ENCODE assay signal across 9 cellular contexts in the genomic region with DNA sequence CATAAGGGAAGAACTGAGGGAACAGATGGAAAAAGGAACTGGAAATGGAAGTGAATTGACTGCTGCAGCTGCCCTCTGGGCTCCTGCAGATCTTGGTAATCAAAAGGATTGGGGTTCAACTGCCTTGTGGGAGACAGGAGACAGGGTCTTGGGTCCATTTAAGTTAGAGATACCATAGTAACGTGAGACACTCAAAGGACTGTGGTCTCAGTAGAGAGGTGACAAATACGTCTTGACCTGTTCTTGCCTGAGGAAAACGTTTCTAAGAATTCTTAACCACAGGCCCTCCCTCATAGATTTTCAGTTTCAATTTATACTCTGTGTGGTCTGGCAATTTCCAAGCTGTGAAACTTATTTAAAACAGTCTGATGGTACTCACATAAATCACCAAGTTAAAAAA.
DNase-seq lines count a peak whose midpoint lies in the region; ATAC-seq and TF ChIP-seq lines count a peak whose summit lies in the region.
"Had no signal": no experiment of that assay in that cellular context is flagged by ENCODE, and none has a peak within 500 bp of the region (broad histone marks: within the 10 kb centered on the region; RNA-seq: fewer than 3 reads in every experiment).

No MANE protein-coding gene starts in this region.

- TF ChIP-seq EP300 in esophagus muscularis mucosa (IDR thresholded peaks at IDR 0.05), result no peak

- intact Hi-C loops in esophagus muscularis mucosa (cut with DNase I), result no loop called here

- no peaks in the 10 kb centered on the region for H3K79me2 ChIP-seq in osteoblast (ENCODE audit: insufficient read depth, low read length)

- no peaks in the 10 kb centered on the region for H3K9me3 ChIP-seq in CD4-positive, CD25-positive, alpha-beta regulatory T cell (ENCODE audit: control insufficient read depth in 2 of 2, low read length in 2 of 2)
- no peaks in the 10 kb centered on the region for H3K9me3 ChIP-seq in esophagus muscularis mucosa
- H3K9me3 ChIP-seq in osteoblast (ENCODE audit: low read depth, low read length), result no peaks in the 10 kb centered on the region

- TF ChIP-seq POLR2A in esophagus muscularis mucosa (IDR thresholded peaks at IDR 0.05; ENCODE audit: low read depth), result no peak

- no peaks in the 10 kb centered on the region for H3K27me3 ChIP-seq in CD4-positive, CD25-positive, alpha-beta regulatory T cell (ENCODE audit: control insufficient read depth, insufficient read depth, low read length)
- no peaks in the 10 kb centered on the region for H3K27me3 ChIP-seq in esophagus muscularis mucosa
- no peaks in the 10 kb centered on the region for H3K27me3 ChIP-seq in osteoblast (ENCODE audit: insufficient read depth, low read length)

- DNase-seq in CD4-positive, CD25-positive, alpha-beta regulatory T cell, result peak in 2 of 3 donors; percentile 17 to 91
- peak; percentile 27 for DNase-seq in activated naive CD4-positive, alpha-beta T cell treated with anti-CD3 and anti-CD28 coated beads, Interleukin-2, amount 10 ng/mL, durations not matched to agents 7 days and 5 days
- DNase-seq in esophagus muscularis mucosa (ENCODE audit: extremely low spot score), result no peak
- DNase-seq in globus pallidus (ENCODE audit: low spot score), result no peak
- no peak for DNase-seq in UCSD-AML1 (lab: John Stamatoyannopoulos, UW; ENCODE audit: unreplicated experiment)
- no peak for DNase-seq in osteoblast (ENCODE audit: insufficient read length, low spot score, missing footprints)

- no peaks in the 10 kb centered on the region for H3K36me3 ChIP-seq in CD4-positive, CD25-positive, alpha-beta regulatory T cell (ENCODE audit: control insufficient read depth, insufficient read depth, low read length)
- H3K36me3 ChIP-seq in esophagus muscularis mucosa (peaks cover 0 to 7% (median 2%) of the 10 kb centered on the region in 4 donors), osteoblast (ENCODE audit: insufficient read depth, low read length) (no peaks in the 10 kb centered on the region)

- H3K27me3 Mint-ChIP-seq in CD4-positive, CD25-positive, alpha-beta regulatory T cell, result no peaks in the 10 kb centered on the region
- H3K27me3 Mint-ChIP-seq in activated naive CD4-positive, alpha-beta T cell treated with anti-CD3 and anti-CD28 coated beads, Interleukin-2, amount 10 ng/mL, durations not matched to agents 7 days and 5 days, result no peaks in the 10 kb centered on the region

- no peak overlapping the region for H2AFZ ChIP-seq in osteoblast (ENCODE audit: low read length)

- CTCF ChIA-PET in activated naive CD4-positive, alpha-beta T cell treated with anti-CD3 and anti-CD28 coated beads, Interleukin-2, amount 10 ng/mL, durations not matched to agents 7 days and 5 days (lab: Charles Lee), result interaction anchor here (1.0 to 3.3 kb wide), 4 partner anchors 41 to 352 kb away, joined by 5 to 25 read pairs (median 6); no protein-coding TSS in a partner anchor

- WGBS in esophagus muscularis mucosa, result 78% methylated on average over 3 of the region's 3 CpGs

- no peak overlapping the region for H3K4me2 ChIP-seq in osteoblast (ENCODE audit: insufficient read depth, low read length)

- H3K27ac ChIP-seq in CD4-positive, CD25-positive, alpha-beta regulatory T cell (ENCODE audit: insufficient read depth, low read length, poor library complexity, severe bottlenecking), result peak overlapping the region; percentile 72
- H3K27ac ChIP-seq in esophagus muscularis mucosa (replicated peaks in 1 of 4), result no peak overlapping the region
- H3K27ac ChIP-seq in osteoblast (ENCODE audit: low read depth, low read length), result no peak overlapping the region

- TF ChIP-seq CTCF in esophagus muscularis mucosa (IDR thresholded peaks at IDR 0.05) (no peak), osteoblast (IDR thresholded peaks at IDR 0.05; ENCODE audit: extremely low read depth, low read depth, low read length) (no peak)

- H3K27ac Mint-ChIP-seq in CD4-positive, CD25-positive, alpha-beta regulatory T cell, result peak overlapping the region; percentile 87 to 97 (median 91)
- H3K27ac Mint-ChIP-seq in activated naive CD4-positive, alpha-beta T cell treated with anti-CD3 and anti-CD28 coated beads, Interleukin-2, amount 10 ng/mL, durations not matched to agents 7 days and 5 days, result peak overlapping the region; percentile 93

- H4K20me1 ChIP-seq in osteoblast (ENCODE audit: insufficient read depth, low read length), result no peaks in the 10 kb centered on the region

- peaks cover 0 to 4% (median 0%) of the 10 kb centered on the region in 7 donors for H3K9me3 Mint-ChIP-seq in CD4-positive, CD25-positive, alpha-beta regulatory T cell
- peaks cover 8% of the 10 kb centered on the region for H3K9me3 Mint-ChIP-seq in activated naive CD4-positive, alpha-beta T cell treated with anti-CD3 and anti-CD28 coated beads, Interleukin-2, amount 10 ng/mL, durations not matched to agents 7 days and 5 days

- peak overlapping the region; percentile 60 for H3K4me3 ChIP-seq in CD4-positive, CD25-positive, alpha-beta regulatory T cell (ENCODE audit: low read depth, low read length)
- H3K4me3 ChIP-seq in esophagus muscularis mucosa (no peak overlapping the region), osteoblast (ENCODE audit: insufficient read depth, low read length) (no peak overlapping the region)
- H3K4me3 ChIP-seq: lung had no signal

- H3K36me3 Mint-ChIP-seq in CD4-positive, CD25-positive, alpha-beta regulatory T cell, result peaks cover 34% of the 10 kb centered on the region
- H3K36me3 Mint-ChIP-seq in activated naive CD4-positive, alpha-beta T cell treated with anti-CD3 and anti-CD28 coated beads, Interleukin-2, amount 10 ng/mL, durations not matched to agents 7 days and 5 days, result peaks cover 63% of the 10 kb centered on the region

- H3K4me1 Mint-ChIP-seq in CD4-positive, CD25-positive, alpha-beta regulatory T cell, result peaks cover 27 to 73% (median 68%) of the 10 kb centered on the region in 4 donors
- peaks cover 68% of the 10 kb centered on the region for H3K4me1 Mint-ChIP-seq in activated naive CD4-positive, alpha-beta T cell treated with anti-CD3 and anti-CD28 coated beads, Interleukin-2, amount 10 ng/mL, durations not matched to agents 7 days and 5 days

- peak; percentile 83 to 87 for ATAC-seq in CD4-positive, CD25-positive, alpha-beta regulatory T cell (ENCODE audit: low read depth in 2 of 2)
- ATAC-seq in GM19397 (IDR thresholded peaks at IDR 0.05; ENCODE audit: unreplicated experiment) (peak; percentile 97), HG03378 (IDR thresholded peaks at IDR 0.05; ENCODE audit: unreplicated experiment) (peak; percentile 95)

- H3K4me1 ChIP-seq in CD4-positive, CD25-positive, alpha-beta regulatory T cell (ENCODE audit: control insufficient read depth, insufficient read depth, low read length, poor library complexity, severe bottlenecking), result peaks cover 48% of the 10 kb centered on the region
- peaks cover 0 to 3% (median 0%) of the 10 kb centered on the region in 4 donors for H3K4me1 ChIP-seq in esophagus muscularis mucosa
- H3K4me1 ChIP-seq in osteoblast (ENCODE audit: insufficient read depth, low read length), result peaks cover 8% of the 10 kb centered on the region

- peak overlapping the region; percentile 3 to 80 (median 76) for H3K4me3 Mint-ChIP-seq in CD4-positive, CD25-positive, alpha-beta regulatory T cell
- peak overlapping the region; percentile 34 for H3K4me3 Mint-ChIP-seq in activated naive CD4-positive, alpha-beta T cell treated with anti-CD3 and anti-CD28 coated beads, Interleukin-2, amount 10 ng/mL, durations not matched to agents 7 days and 5 days

Comparison
In these comparisons a context has a peak if more than half of its experiments do, and no peak if none do; other contexts are left out.
1. DNase-seq: peak in CD4-positive, CD25-positive, alpha-beta regulatory T cell (2 of 3) and activated naive CD4-positive, alpha-beta T cell treated with anti-CD3 and anti-CD28 coated beads, Interleukin-2, amount 10 ng/mL, durations not matched to agents 7 days and 5 days (single experiment); none in esophagus muscularis mucosa (single experiment), globus pallidus (single experiment), UCSD-AML1 (single experiment) and osteoblast (single experiment).
2. Peak in every context shown above with its lines, with median percentiles within 50 percentile points of each other: ATAC-seq.